Comparison of ENCODE assay signal across 16 cellular contexts in the genomic region with DNA sequence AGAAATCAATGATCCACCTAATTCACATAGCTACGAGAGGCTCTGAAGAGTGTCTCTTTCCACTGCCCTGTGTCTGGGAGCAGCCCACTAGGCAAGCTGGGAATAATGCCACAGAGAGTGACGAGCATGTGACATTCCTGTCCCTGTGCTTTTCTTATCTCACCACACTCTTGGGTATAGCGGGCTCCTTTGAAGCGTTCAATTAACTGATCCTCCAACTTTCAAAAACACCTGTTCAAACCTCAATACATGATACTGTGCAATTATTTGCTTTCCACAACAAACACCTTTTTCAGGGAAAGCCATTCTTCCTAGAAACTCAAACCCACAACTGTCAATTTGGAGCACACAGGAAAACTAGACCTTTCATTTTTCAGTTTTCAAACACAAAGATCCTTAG. TPM values are rescaled to one million over a fixed set of nuclear protein-coding genes. Genes with fewer than 3 reads are reported as not detected.
DNase-seq lines count a peak whose midpoint lies in the region; ATAC-seq, FAIRE-seq and TF ChIP-seq lines count a peak whose summit lies in the region.
"Had no signal": no experiment of that assay in that cellular context is flagged by ENCODE, and none has a peak within 500 bp of the region (broad histone marks: within the 10 kb centered on the region; RNA-seq: fewer than 3 reads in every experiment).

No MANE protein-coding gene starts in this region.

- DNase-seq in DMS53 treated with DMSO at 0.1 percent for 48 hours (lab: John Stamatoyannopoulos, UW; ENCODE audit: unreplicated experiment) (peak; percentile 100), NCI-H2196 (lab: John Stamatoyannopoulos, UW; ENCODE audit: unreplicated experiment) (peak; percentile 69), H1 (ENCODE audit: low read depth in 1 of 2, low spot score in 2 of 2) (no peak), left lobe of liver (ENCODE audit: low spot score) (no peak), pons (ENCODE audit: low spot score) (no peak), mucosa of gallbladder (ENCODE audit: low spot score) (no peak), NCI-H146 treated with DMSO at 0.1 percent for 48 hours (lab: John Stamatoyannopoulos, UW; ENCODE audit: unreplicated experiment) (no peak)
- DNase-seq in stimulated activated effector memory CD8-positive, alpha-beta T cell treated with anti-CD3 and anti-CD28 coated beads, Interleukin-12 subunit alpha, Interleukin-12 subunit beta, amount 100 ng/mL, for 72 hours (ENCODE audit: low spot score in 2 of 2) = no peak
- DNase-seq: effector memory CD4-positive, alpha-beta T cell; NCI-H2081 treated with DMSO at 0.1 percent for 48 hours had no signal

- H3K18ac ChIP-seq in H1 (ENCODE audit: extremely low read depth, low read length) = peak overlapping the region; percentile 100

- H3K27ac Mint-ChIP-seq in stimulated activated effector memory CD8-positive, alpha-beta T cell treated with anti-CD3 and anti-CD28 coated beads, Interleukin-12 subunit alpha, Interleukin-12 subunit beta, amount 100 ng/mL, for 72 hours = no peak overlapping the region
- H3K27ac Mint-ChIP-seq: activated naive CD4-positive, alpha-beta T cell treated with anti-CD3 and anti-CD28 coated beads, Interleukin-2, amount 50 U/mL, for 24 hours; stimulated activated memory B cell treated with anti-CD40 and anti-IgM and Interleukin-4, amounts not matched to agents 10 μg/mL and 1 μg/mL and 100 μg/mL, for 72 hours had no signal

- peak overlapping the region; percentile 95 for H4K91ac ChIP-seq in H1 (replicated peaks; ENCODE audit: insufficient read length, low read length)

- POLR2A ChIA-PET in H1 (lab: Charles Lee; ENCODE audit: partially characterized antibody) = interaction anchor here (0.7 to 4.5 kb wide), 16 partner anchors 8 to 213 kb away, joined by 3 to 30 read pairs (median 4); partner anchors contain the start of gene PLPP3

- H4K20me1 ChIP-seq in H1 (replicated peaks in 1 of 2; ENCODE audit: control insufficient read depth in 1 of 2, insufficient read depth in 2 of 2, low read length in 2 of 2) = no peaks in the 10 kb centered on the region

- H3K4me1 Mint-ChIP-seq in stimulated activated effector memory CD8-positive, alpha-beta T cell treated with anti-CD3 and anti-CD28 coated beads, Interleukin-12 subunit alpha, Interleukin-12 subunit beta, amount 100 ng/mL, for 72 hours = no peaks in the 10 kb centered on the region
- H3K4me1 Mint-ChIP-seq: activated naive CD4-positive, alpha-beta T cell treated with anti-CD3 and anti-CD28 coated beads, Interleukin-2, amount 50 U/mL, for 24 hours; stimulated activated memory B cell treated with anti-CD40 and anti-IgM and Interleukin-4, amounts not matched to agents 10 μg/mL and 1 μg/mL and 100 μg/mL, for 72 hours had no signal

- H3K23ac ChIP-seq in H1 (ENCODE audit: insufficient read length) = no peak overlapping the region

- H3K79me1 ChIP-seq in H1 (ENCODE audit: low read depth, low read length) = peaks cover 23% of the 10 kb centered on the region

- H2BK12ac ChIP-seq in H1 (ENCODE audit: low read depth, low read length) = peak overlapping the region; percentile 98

- CTCF ChIA-PET in H1 (lab: Charles Lee; ENCODE audit: partially characterized antibody) = interaction anchor here (0.7 to 2.7 kb wide), 4 partner anchors 14 to 54 kb away, joined by 4 to 9 read pairs (median 6); no protein-coding TSS in a partner anchor

- peak overlapping the region in 1 of 4 experiments; percentile 20; a peak in 1 of 8 replicates for H3K4me3 ChIP-seq in H1 (ENCODE audit: extremely low read depth in 1 of 4, insufficient read depth in 2 of 4, low read depth in 3 of 4, low read length in 4 of 4)

- H3K27me3 ChIP-seq in H1 (replicated peaks in 1 of 4; ENCODE audit: control insufficient read depth in 3 of 4, extremely low read depth in 1 of 4, insufficient read depth in 3 of 4, low read length in 3 of 4) = no peaks in the 10 kb centered on the region
- H3K27me3 ChIP-seq: neutrophil had no signal

- no peak overlapping the region for H3K14ac ChIP-seq in H1 (ENCODE audit: insufficient read length)

- H4K8ac ChIP-seq in H1 (ENCODE audit: extremely low read depth, insufficient read depth, low read length) = no peak overlapping the region

- peak overlapping the region; percentile 43; the same call in 1 of the 2 replicates for H2AK5ac ChIP-seq in H1 (ENCODE audit: low read depth, low read length)

- H3K4me1 ChIP-seq in H1 (replicated peaks in 1 of 4; ENCODE audit: control insufficient read depth in 3 of 4, insufficient read depth in 4 of 4, low read length in 3 of 4) = peaks cover 15 to 65% (median 57%) of the 10 kb centered on the region in 4 experiments

- H2BK15ac ChIP-seq in H1 (ENCODE audit: low read length) = no peak overlapping the region

- H3K27ac ChIP-seq in H1 (ENCODE audit: low read depth, low read length) = peak overlapping the region; percentile 81; the same call in 1 of the 2 replicates
- H3K27ac ChIP-seq: HL-60, neutrophil had no signal

- WGBS in H1 (ENCODE audit: extremely low coverage in 1 of 2, insufficient coverage in 1 of 2, insufficient read length in 1 of 2, insufficient replicate concordance in 2 of 2, low coverage in 1 of 2, low lambda C conversion rate in 2 of 2, missing lambda C conversion rate in 1 of 2), 2 experiments = 82% methylated on average over 4 of the region's 4 CpGs; no CpG with 5 or more reads in 1 of the 2 experiments

- TF ChIP-seq POLR2A in H1 (IDR thresholded peaks at IDR 0.05; ENCODE audit: control extremely low read depth in 1 of 2, low read depth in 2 of 2, low read length in 2 of 2) = no peak

- no peaks in the 10 kb centered on the region for H3K36me3 Mint-ChIP-seq in stimulated activated effector memory CD8-positive, alpha-beta T cell treated with anti-CD3 and anti-CD28 coated beads, Interleukin-12 subunit alpha, Interleukin-12 subunit beta, amount 100 ng/mL, for 72 hours
- H3K36me3 Mint-ChIP-seq: activated naive CD4-positive, alpha-beta T cell treated with anti-CD3 and anti-CD28 coated beads, Interleukin-2, amount 50 U/mL, for 24 hours had no signal

- peak overlapping the region; percentile 86 for H4K5ac ChIP-seq in H1 (ENCODE audit: insufficient read length, low read depth, low read length)

- peak overlapping the region; percentile 59 for H3K56ac ChIP-seq in H1 (replicated peaks; ENCODE audit: insufficient read length, low read depth, low read length)

- H3K9me3 ChIP-seq in H1 (ENCODE audit: insufficient read depth in 2 of 2, low read depth in 1 of 2, low read length in 1 of 2) = no peaks in the 10 kb centered on the region
- H3K9me3 ChIP-seq: neutrophil had no signal

- H3K79me2 ChIP-seq in H1 (ENCODE audit: control insufficient read depth in 1 of 2, insufficient read depth in 2 of 2, low read length in 2 of 2) = peaks cover 26 to 79% of the 10 kb centered on the region in 2 experiments; a peak in 3 of 4 replicates

- peak overlapping the region; percentile 96 for H2BK120ac ChIP-seq in H1 (replicated peaks; ENCODE audit: low read depth, low read length)

- peaks cover under 1% of the 10 kb centered on the region for H3K9me3 Mint-ChIP-seq in stimulated activated effector memory CD8-positive, alpha-beta T cell treated with anti-CD3 and anti-CD28 coated beads, Interleukin-12 subunit alpha, Interleukin-12 subunit beta, amount 100 ng/mL, for 72 hours
- H3K9me3 Mint-ChIP-seq: activated naive CD4-positive, alpha-beta T cell treated with anti-CD3 and anti-CD28 coated beads, Interleukin-2, amount 50 U/mL, for 24 hours; stimulated activated memory B cell treated with anti-CD40 and anti-IgM and Interleukin-4, amounts not matched to agents 10 μg/mL and 1 μg/mL and 100 μg/mL, for 72 hours had no signal

- peak; percentile 25 for ATAC-seq in left lobe of liver
- ATAC-seq in stimulated activated effector memory CD8-positive, alpha-beta T cell treated with anti-CD3 and anti-CD28 coated beads, Interleukin-12 subunit alpha, Interleukin-12 subunit beta, amount 100 ng/mL, for 72 hours = no peak
- ATAC-seq: stimulated activated memory B cell treated with anti-CD40 and anti-IgM and Interleukin-4, amounts not matched to agents 10 μg/mL and 1 μg/mL and 100 μg/mL, for 72 hours had no signal

- 0 out of 7 replicates have a peak overlapping the region, but pooled peaks of 1 of the 4 experiments have one; percentile 13 for H3K9ac ChIP-seq in H1 (replicated peaks in 1 of 4; ENCODE audit: extremely low read depth in 1 of 4, low read depth in 3 of 4, low read length in 3 of 4)

- no peaks in the 10 kb centered on the region; the same call in 1 of the 2 replicates for H3K23me2 ChIP-seq in H1 (ENCODE audit: low read depth, low read length)

- no peak for TF ChIP-seq CTCF in H1 (IDR thresholded peaks at IDR 0.05; ENCODE audit: control extremely low read depth in 1 of 3, insufficient read depth in 1 of 3, low read depth in 1 of 3, low read length in 3 of 3)

- peak overlapping the region; percentile 22 to 53; a peak in 3 of 4 replicates for H3K4me2 ChIP-seq in H1 (ENCODE audit: insufficient read depth in 1 of 2, low read depth in 2 of 2, low read length in 2 of 2)

- no peak for TF ChIP-seq RAD21 in H1 (IDR thresholded peaks at IDR 0.05 in 1 of 2, conservative IDR thresholded peaks at IDR 0.05 in 1 of 2; ENCODE audit: low read depth in 2 of 2, low read length in 2 of 2)

- H2BK20ac ChIP-seq in H1 (ENCODE audit: low read length) = peak overlapping the region; percentile 92

- FAIRE-seq in H1 (lab: Jason Lieb, UNC) = no peak
- FAIRE-seq: bronchial epithelial cell had no signal

- no peak for TF ChIP-seq EP300 in H1 (IDR thresholded peaks at IDR 0.05; ENCODE audit: borderline replicate concordance in 1 of 2, low read depth in 2 of 2, low read length in 2 of 2)

- H3K4ac ChIP-seq in H1 (replicated peaks; ENCODE audit: insufficient read length, low read depth, low read length) = peak overlapping the region; percentile 63

- no peak overlapping the region for H2AFZ ChIP-seq in H1 (ENCODE audit: low read length)

- H3K4me3 Mint-ChIP-seq in stimulated activated effector memory CD8-positive, alpha-beta T cell treated with anti-CD3 and anti-CD28 coated beads, Interleukin-12 subunit alpha, Interleukin-12 subunit beta, amount 100 ng/mL, for 72 hours = no peak overlapping the region
- H3K4me3 Mint-ChIP-seq: activated naive CD4-positive, alpha-beta T cell treated with anti-CD3 and anti-CD28 coated beads, Interleukin-2, amount 50 U/mL, for 24 hours; stimulated activated memory B cell treated with anti-CD40 and anti-IgM and Interleukin-4, amounts not matched to agents 10 μg/mL and 1 μg/mL and 100 μg/mL, for 72 hours had no signal

- H2BK5ac ChIP-seq in H1 (ENCODE audit: low read depth, low read length) = peak overlapping the region; percentile 98; the same call in 1 of the 2 replicates

- peaks cover 0 to 49% (median 18%) of the 10 kb centered on the region in 4 experiments; a peak in 7 of 8 replicates for H3K36me3 ChIP-seq in H1 (ENCODE audit: control insufficient read depth in 2 of 4, insufficient read depth in 4 of 4, low read length in 3 of 4)

RNA-seq across cellular contexts. Expression of gene PLPP3, which starts 43.4 kb away (rescaled TPM):
- total RNA-seq in H1 (2021; fragmentation: NEBNext Ultra II Directional; extraction: Animal tissue kit (Norgen Biotek cat#: 25700)) = 30.6 and 33.2 TPM in 2 replicates
- 40.4 and 42.0 TPM in 2 replicates for polyA plus RNA-seq in H1 (2011; rRNA removed)
- polyA plus RNA-seq in H1 (2011; cell fraction: cytosol; rRNA removed) = 38.1 TPM
- 53.1 TPM for polyA plus RNA-seq in H1 (2011; cell fraction: nucleus; rRNA removed)
- polyA plus RNA-seq in H1 (2012, experiment 1 of 2) = 25.9 to 27.9 TPM (median 26.2 TPM) in 4 replicates
- polyA plus RNA-seq in H1 (2012, experiment 2 of 2) = 7.0 TPM
- 66.2 TPM for polyA plus RNA-seq in H1 (2013, experiment 1 of 2)
- 62.3 TPM for polyA plus RNA-seq in H1 (2013, experiment 2 of 2)
- polyA minus RNA-seq in H1 (2011; rRNA and poly(A)+ RNA removed) = 55.8 and 62.3 TPM in 2 replicates
- polyA minus RNA-seq in H1 (2011; cell fraction: cytosol; rRNA and poly(A)+ RNA removed) = 33.3 TPM
- 80.3 TPM for polyA minus RNA-seq in H1 (2011; cell fraction: nucleus; rRNA and poly(A)+ RNA removed)
- total RNA-seq in left lobe of liver (53.9 TPM), mucosa of gallbladder (68.2 TPM)
- total RNA-seq: T-helper 1 cell treated with Interleukin-12 subunit alpha and Interleukin-12 subunit beta and Interleukin-4 antibody, amounts not matched to agents 30 ng/mL and 1 ng/mL, for 36 hours had no signal

Comparison
In these comparisons a context has a peak if more than half of its experiments do, and no peak if none do; other contexts are left out.
1. DNase-seq: peak in DMS53 treated with DMSO at 0.1 percent for 48 hours (single experiment) and NCI-H2196 (single experiment); none in H1 (0 of 2), left lobe of liver (single experiment), pons (single experiment), mucosa of gallbladder (single experiment), stimulated activated effector memory CD8-positive, alpha-beta T cell treated with anti-CD3 and anti-CD28 coated beads, Interleukin-12 subunit alpha, Interleukin-12 subunit beta, amount 100 ng/mL, for 72 hours (0 of 2) and NCI-H146 treated with DMSO at 0.1 percent for 48 hours (single experiment).